Comparison of ENCODE assay signal across 10 cellular contexts in genomic region chr1:145991799-145992412, GRCh38. TPM values are rescaled to one million over a fixed set of nuclear protein-coding genes. Genes with fewer than 3 reads are reported as not detected.
DNase-seq lines count a peak whose midpoint lies in the region; ATAC-seq and TF ChIP-seq lines count a peak whose summit lies in the region.
"Had no signal": no experiment of that assay in that cellular context is flagged by ENCODE, and none has a peak within 500 bp of the region (broad histone marks: within the 10 kb centered on the region; RNA-seq: fewer than 3 reads in every experiment).

No MANE protein-coding gene starts in this region.

- H3K27me3 Mint-ChIP-seq in IgD-negative memory B cell = no peaks in the 10 kb centered on the region
- H3K27me3 Mint-ChIP-seq in WTC11 (ENCODE audit: low read depth) = no peaks in the 10 kb centered on the region

- TF ChIP-seq POLR2A in spleen (IDR thresholded peaks at IDR 0.05) = peak; percentile 21 to 70 (median 47)

- intact Hi-C loops in spleen (cut with DNase I; ENCODE audit: low total_unique reads) = no loop called here

- DNase-seq in WTC11 (ENCODE audit: low spot score) (no peak), right atrium auricular region (ENCODE audit: low spot score) (no peak), spleen (no peak), occipital lobe (lab: John Stamatoyannopoulos, UW) (no peak), cortex of kidney (lab: John Stamatoyannopoulos, UW) (no peak), NCI-H510A treated with DMSO at 0.1 percent for 48 hours (lab: John Stamatoyannopoulos, UW) (no peak)
- DNase-seq: left cardiac atrium, NCI-H1694 treated with DMSO at 0.1 percent for 48 hours had no signal

- TF ChIP-seq CTCF in WTC11 (IDR thresholded peaks at IDR 0.05) = no peak
- TF ChIP-seq CTCF in right atrium auricular region (IDR thresholded peaks at IDR 0.05) = no peak
- no peak for TF ChIP-seq CTCF in spleen (IDR thresholded peaks at IDR 0.05 in 8 of 11, conservative IDR thresholded peaks at IDR 0.05 in 3 of 11)

- peaks cover 45% of the 10 kb centered on the region for H3K36me3 ChIP-seq in right atrium auricular region
- H3K36me3 ChIP-seq in spleen = peaks cover 21 to 43% (median 35%) of the 10 kb centered on the region in 6 donors

- CTCF ChIA-PET in WTC11 (lab: Charles Lee) = interaction anchor here (0.9 to 3.0 kb wide), 4 partner anchors 13 to 100 kb away, joined by 4 to 21 read pairs (median 8); no protein-coding TSS in a partner anchor

- peaks cover 0 to 3% (median 0%) of the 10 kb centered on the region in 3 donors for H3K9me3 Mint-ChIP-seq in IgD-negative memory B cell
- H3K9me3 Mint-ChIP-seq in WTC11 = no peaks in the 10 kb centered on the region

- POLR2A ChIA-PET in WTC11 (lab: Charles Lee) = interaction anchor here (1.4 kb wide), 1 partner anchor 13 kb away, joined by 4 read pairs; no protein-coding TSS in a partner anchor

- ATAC-seq in WTC11 (no peak), GM18867 (IDR thresholded peaks at IDR 0.05; ENCODE audit: unreplicated experiment) (no peak)

- H3K27me3 ChIP-seq in right atrium auricular region (no peaks in the 10 kb centered on the region), spleen (replicated peaks in 1 of 7) (no peaks in the 10 kb centered on the region)

- H3K9me3 ChIP-seq in right atrium auricular region = no peaks in the 10 kb centered on the region
- H3K9me3 ChIP-seq in spleen = no peaks in the 10 kb centered on the region

- H3K4me1 ChIP-seq in right atrium auricular region (peaks cover 0 to 30% of the 10 kb centered on the region in 2 donors), spleen (peaks cover 19 to 73% (median 60%) of the 10 kb centered on the region in 6 donors)

- H3K4me3 Mint-ChIP-seq in IgD-negative memory B cell = peak overlapping the region; percentile 82 to 98 (median 97)
- no peak overlapping the region for H3K4me3 Mint-ChIP-seq in WTC11

- peaks cover 27% of the 10 kb centered on the region for H3K36me3 Mint-ChIP-seq in IgD-negative memory B cell
- H3K36me3 Mint-ChIP-seq in WTC11 = peaks cover 41% of the 10 kb centered on the region

- H3K27ac ChIP-seq in right atrium auricular region (peak overlapping the region; percentile 98), spleen (peak overlapping the region; percentile 93 to 100 (median 99))

- H3K4me3 ChIP-seq in right atrium auricular region (peak overlapping the region; percentile 74 to 92), spleen (peak overlapping the region; percentile 86 to 100 (median 95))

- H3K4me1 Mint-ChIP-seq in IgD-negative memory B cell (peaks cover 26 to 38% (median 35%) of the 10 kb centered on the region in 3 donors), WTC11 (peaks cover 51% of the 10 kb centered on the region)

- WGBS in spleen, 5 donors = 79 to 85% (median 82%) methylated on average over 9 of the region's 9 CpGs

- H3K27ac Mint-ChIP-seq in IgD-negative memory B cell = peak overlapping the region in 2 of 3 donors; percentile 64 to 80
- peak overlapping the region; percentile 83 for H3K27ac Mint-ChIP-seq in WTC11

TF ChIP-seq in WTC11, 78 proteins besides CTCF, POLR2A, EP300 and RAD21:
- TF ChIP-seq GABPB1 (CRISPR knock-in tag; IDR thresholded peaks at IDR 0.05) = peak; percentile 60; the same call in 1 of the 2 replicates
- 0 out of 2 replicates have a peak, but pooled peaks have one; percentile 15 for TF ChIP-seq EMX1 (CRISPR knock-in tag; IDR thresholded peaks at IDR 0.05)
- no peak for TF ChIP-seq E2F1 (CRISPR knock-in tag; IDR thresholded peaks at IDR 0.05)
- TF ChIP-seq ATF6 (CRISPR knock-in tag; IDR thresholded peaks at IDR 0.05) = no peak
- no peak for TF ChIP-seq ZNF317 (CRISPR knock-in tag; IDR thresholded peaks at IDR 0.05; ENCODE audit: borderline replicate concordance, low read depth)

RNA-seq across cellular contexts. Expression of gene TXNIP, which starts 4.5 kb away (rescaled TPM):
- polyA plus RNA-seq in IgD-negative memory B cell (3,579 TPM), spleen (100 to 1,000 TPM; 446 to 779 (median 670) TPM)
- total RNA-seq in WTC11 (2021) (56.7 to 76.8 TPM (median 73.8 TPM) in 3 replicates), right atrium auricular region (1,000 to 10,000 TPM in 1 of 2 donors, 100 to 1,000 TPM in 1; 898 to 1,186 TPM), spleen (1,000 to 10,000 TPM in 5 of 7 donors, 100 to 1,000 TPM in 2; 622 to 2,368 (median 1,747) TPM), occipital lobe (317 TPM)

RNA-seq across cellular contexts. Expression of gene POLR3GL, which starts 27.4 kb away (rescaled TPM):
- polyA plus RNA-seq in IgD-negative memory B cell = 64.0 TPM
- total RNA-seq in WTC11 (2021) = 3.8 to 8.3 TPM (median 6.7 TPM) in 3 replicates
- total RNA-seq in right atrium auricular region = 10 to 100 TPM; 36.4 to 45.2 TPM
- 10 to 100 TPM; 22.1 to 34.0 (median 31.1) TPM for total RNA-seq in spleen
- polyA plus RNA-seq in spleen = 10 to 100 TPM; 55.6 to 69.2 (median 63.0) TPM
- total RNA-seq in occipital lobe = 16.2 TPM

RNA-seq across cellular contexts. Expression of gene ANKRD34A, which starts 27.5 kb away (rescaled TPM):
- polyA plus RNA-seq in IgD-negative memory B cell (0.64 TPM), spleen (under 1 TPM; 0.57 to 0.99 (median 0.62) TPM)
- total RNA-seq in WTC11 (2021) (0.21 to 0.44 TPM (median 0.22 TPM) in 3 replicates), right atrium auricular region (1 to 10 TPM; 1.5 to 3.4 TPM), spleen (1 to 10 TPM in 5 of 7 donors, under 1 TPM in 2; 0.79 to 3.1 (median 1.2) TPM), occipital lobe (2.2 TPM)

RNA-seq across cellular contexts. Expression of gene HJV, which starts 29.6 kb away (rescaled TPM):
- not detected for polyA plus RNA-seq in IgD-negative memory B cell
- total RNA-seq in WTC11 (2021) = 0.23 to 0.50 TPM (median 0.31 TPM) in 3 replicates
- 100 to 1,000 TPM in 1 of 2 donors, 10 to 100 TPM in 1; 73.3 to 153 TPM for total RNA-seq in right atrium auricular region
- not detected for total RNA-seq in spleen
- polyA plus RNA-seq in spleen = not detected
- not detected for total RNA-seq in occipital lobe

RNA-seq across cellular contexts. Expression of gene LIX1L, which starts 34.1 kb away (rescaled TPM):
- polyA plus RNA-seq in IgD-negative memory B cell (12.8 TPM), spleen (10 to 100 TPM; 11.0 to 17.8 (median 14.4) TPM)
- total RNA-seq in WTC11 (2021) (3.0 to 3.8 TPM (median 3.8 TPM) in 3 replicates), right atrium auricular region (10 to 100 TPM; 26.6 to 36.6 TPM), spleen (10 to 100 TPM; 35.1 to 52.9 (median 39.5) TPM), occipital lobe (22.1 TPM)
